In genomic region chrX:9231491-9231890, GRCh38 we compare ENCODE assay signal across 19 cellular contexts.
DNase-seq lines count a peak whose midpoint lies in the region; ATAC-seq and TF ChIP-seq lines count a peak whose summit lies in the region.
"Had no signal": no experiment of that assay in that cellular context is flagged by ENCODE, and none has a peak within 500 bp of the region (broad histone marks: within the 10 kb centered on the region; RNA-seq: fewer than 3 reads in every experiment).

No MANE protein-coding gene starts in this region.

- H3K9me2 ChIP-seq in MM.1S (replicated peaks; ENCODE audit: insufficient read depth, low read length), result no peaks in the 10 kb centered on the region

- no peak for TF ChIP-seq CTCF in foreskin fibroblast (IDR thresholded peaks at IDR 0.05; ENCODE audit: low read depth, low read length)
- TF ChIP-seq CTCF in body of pancreas (IDR thresholded peaks at IDR 0.05), result no peak
- no peak for TF ChIP-seq CTCF in MM.1S (IDR thresholded peaks at IDR 0.05; ENCODE audit: low read length)

- peaks cover 9% of the 10 kb centered on the region for H3K4me1 ChIP-seq in adipocyte (ENCODE audit: control insufficient read depth, insufficient read depth, low read length)
- no peaks in the 10 kb centered on the region for H3K4me1 ChIP-seq in body of pancreas
- H3K4me1 ChIP-seq in MM.1S (ENCODE audit: low read length), result no peaks in the 10 kb centered on the region
- H3K4me1 ChIP-seq: BE2C, uterus had no signal

- H3K4me2 ChIP-seq in MM.1S (ENCODE audit: low read depth, low read length), result no peak overlapping the region

- no peaks in the 10 kb centered on the region for H3K27me3 Mint-ChIP-seq in activated CD8-positive, alpha-beta T cell treated with anti-CD3 and anti-CD28 coated beads, Interleukin-2, amount 10 ng/mL, durations not matched to agents 7 days and 5 days (ENCODE audit: low read depth)
- H3K27me3 Mint-ChIP-seq: activated naive CD4-positive, alpha-beta T cell treated with anti-CD3 and anti-CD28 coated beads, Interleukin-2, amount 10 ng/mL, durations not matched to agents 7 days and 5 days had no signal

- H3K4me3 ChIP-seq in adipocyte (ENCODE audit: low read length) (no peak overlapping the region), foreskin fibroblast (ENCODE audit: low read depth in 1 of 2, low read length in 2 of 2) (no peak overlapping the region), body of pancreas (no peak overlapping the region), MM.1S (ENCODE audit: low read length) (no peak overlapping the region)
- H3K4me3 ChIP-seq: skin epidermis, uterus had no signal

- H4K20me1 ChIP-seq in MM.1S (ENCODE audit: insufficient read depth, low read length), result no peaks in the 10 kb centered on the region

- peaks cover 3% of the 10 kb centered on the region for H3K27me3 ChIP-seq in adipocyte (replicated peaks; ENCODE audit: control insufficient read depth, insufficient read depth, low read length)
- H3K27me3 ChIP-seq in body of pancreas, result no peaks in the 10 kb centered on the region
- H3K27me3 ChIP-seq in MM.1S (replicated peaks; ENCODE audit: insufficient read depth, low read length), result no peaks in the 10 kb centered on the region
- H3K27me3 ChIP-seq: BE2C, uterus had no signal

- CTCF ChIA-PET in activated CD8-positive, alpha-beta T cell treated with anti-CD3 and anti-CD28 coated beads, Interleukin-2, amount 10 ng/mL, durations not matched to agents 7 days and 5 days (lab: Charles Lee), result interaction anchor here (0.8 kb wide), 1 partner anchor 82 kb away, joined by 4 read pairs; no protein-coding TSS in a partner anchor

- 69 to 80% methylated on average over 5 of the region's 5 CpGs for WGBS in body of pancreas, 2 donors

- no peaks in the 10 kb centered on the region for H3K9me3 Mint-ChIP-seq in activated CD8-positive, alpha-beta T cell treated with anti-CD3 and anti-CD28 coated beads, Interleukin-2, amount 10 ng/mL, durations not matched to agents 7 days and 5 days (ENCODE audit: insufficient read depth)

- H3K36me3 Mint-ChIP-seq in activated CD8-positive, alpha-beta T cell treated with anti-CD3 and anti-CD28 coated beads, Interleukin-2, amount 10 ng/mL, durations not matched to agents 7 days and 5 days (ENCODE audit: low read depth), result no peaks in the 10 kb centered on the region
- H3K36me3 Mint-ChIP-seq: activated naive CD4-positive, alpha-beta T cell treated with anti-CD3 and anti-CD28 coated beads, Interleukin-2, amount 10 ng/mL, durations not matched to agents 7 days and 5 days; natural killer cell treated with Interleukin-12 subunit alpha and Interleukin-12 subunit beta and Interleukin-15 and Interleukin-18, amount 100 ng/mL, for 72 hours had no signal

- no peak for TF ChIP-seq POLR2A in body of pancreas (IDR thresholded peaks at IDR 0.05)

- H3K9me3 ChIP-seq in adipocyte (ENCODE audit: control insufficient read depth, low read length), result peaks cover 1% of the 10 kb centered on the region
- no peaks in the 10 kb centered on the region for H3K9me3 ChIP-seq in body of pancreas
- H3K9me3 ChIP-seq in MM.1S (replicated peaks; ENCODE audit: insufficient read depth, low read length), result no peaks in the 10 kb centered on the region
- H3K9me3 ChIP-seq: BE2C, uterus had no signal

- no peak overlapping the region for H3K9ac ChIP-seq in adipocyte (ENCODE audit: low read length)
- H3K9ac ChIP-seq in MM.1S (ENCODE audit: low read length), result no peak overlapping the region

- no peaks in the 10 kb centered on the region for H3K36me3 ChIP-seq in adipocyte (ENCODE audit: control insufficient read depth, insufficient read depth, low read length, severe bottlenecking)
- no peaks in the 10 kb centered on the region for H3K36me3 ChIP-seq in body of pancreas (replicated peaks in 1 of 2; ENCODE audit: insufficient read depth in 1 of 2, low read depth in 2 of 2)
- H3K36me3 ChIP-seq in MM.1S (replicated peaks; ENCODE audit: insufficient read depth, low read length), result no peaks in the 10 kb centered on the region
- H3K36me3 ChIP-seq: BE2C, uterus had no signal

- ATAC-seq in activated CD8-positive, alpha-beta T cell treated with anti-CD3 and anti-CD28 coated beads, Interleukin-2, amount 10 ng/mL, durations not matched to agents 7 days and 5 days, result no peak
- ATAC-seq in HG03457 (IDR thresholded peaks at IDR 0.05; ENCODE audit: unreplicated experiment), result no peak
- no peak for ATAC-seq in body of pancreas
- ATAC-seq: natural killer cell treated with Interleukin-12 subunit alpha and Interleukin-12 subunit beta and Interleukin-15 and Interleukin-18, amount 100 ng/mL, for 72 hours had no signal

- H3F3A ChIP-seq in MM.1S (ENCODE audit: insufficient read depth, low read length), result no peaks in the 10 kb centered on the region

- no peaks in the 10 kb centered on the region for H3K79me2 ChIP-seq in MM.1S (ENCODE audit: low read length)

- POLR2A ChIA-PET in activated CD8-positive, alpha-beta T cell treated with anti-CD3 and anti-CD28 coated beads, Interleukin-2, amount 10 ng/mL, durations not matched to agents 7 days and 5 days (lab: Charles Lee), result no interaction called here

- DNase-seq in AG20443 (ENCODE audit: low spot score), result peak; percentile 20
- peak; percentile 21 for DNase-seq in H4 (ENCODE audit: low spot score)
- peak; percentile 48 for DNase-seq in adipocyte (ENCODE audit: low read depth)
- peak; percentile 23 to 48 for DNase-seq in foreskin fibroblast
- no peak for DNase-seq in activated CD8-positive, alpha-beta T cell treated with anti-CD3 and anti-CD28 coated beads, Interleukin-2, amount 10 ng/mL, durations not matched to agents 7 days and 5 days
- DNase-seq in body of pancreas, result no peak
- no peak for DNase-seq in MM.1S
- DNase-seq: activated naive CD4-positive, alpha-beta T cell treated with anti-CD3 and anti-CD28 coated beads, Interleukin-2, amount 10 ng/mL, durations not matched to agents 7 days and 5 days; BE2C; effector CD4-positive, alpha-beta T cell; GDM1; NCI-H1436; NCI-H2171; posterior cingulate gyrus; stimulated activated CD4-positive, alpha-beta T cell treated with anti-CD3 and anti-CD28 coated beads, Interleukin-2, amount 100 ng/mL, for 48 hours; uterus had no signal

- no peaks in the 10 kb centered on the region for H3K4me1 Mint-ChIP-seq in activated CD8-positive, alpha-beta T cell treated with anti-CD3 and anti-CD28 coated beads, Interleukin-2, amount 10 ng/mL, durations not matched to agents 7 days and 5 days (ENCODE audit: low read depth)

- intact Hi-C loops in body of pancreas (cut with DNase I), result no loop called here

- no peak overlapping the region for H3K4me3 Mint-ChIP-seq in activated CD8-positive, alpha-beta T cell treated with anti-CD3 and anti-CD28 coated beads, Interleukin-2, amount 10 ng/mL, durations not matched to agents 7 days and 5 days
- H3K4me3 Mint-ChIP-seq: activated naive CD4-positive, alpha-beta T cell treated with anti-CD3 and anti-CD28 coated beads, Interleukin-2, amount 10 ng/mL, durations not matched to agents 7 days and 5 days; natural killer cell treated with Interleukin-12 subunit alpha and Interleukin-12 subunit beta and Interleukin-15 and Interleukin-18, amount 100 ng/mL, for 72 hours had no signal

- H3K27ac Mint-ChIP-seq in activated CD8-positive, alpha-beta T cell treated with anti-CD3 and anti-CD28 coated beads, Interleukin-2, amount 10 ng/mL, durations not matched to agents 7 days and 5 days, result no peak overlapping the region
- H3K27ac Mint-ChIP-seq: activated naive CD4-positive, alpha-beta T cell treated with anti-CD3 and anti-CD28 coated beads, Interleukin-2, amount 10 ng/mL, durations not matched to agents 7 days and 5 days; natural killer cell treated with Interleukin-12 subunit alpha and Interleukin-12 subunit beta and Interleukin-15 and Interleukin-18, amount 100 ng/mL, for 72 hours had no signal

- H3K27ac ChIP-seq in body of pancreas (no peak overlapping the region), MM.1S (ENCODE audit: low read length) (no peak overlapping the region)
- H3K27ac ChIP-seq: skin epidermis, uterus had no signal

- no peak overlapping the region for H2AFZ ChIP-seq in MM.1S (ENCODE audit: low read length)

Comparison
In these comparisons a context has a peak if more than half of its experiments do, and no peak if none do; other contexts are left out.
1. DNase-seq: peak in AG20443 (single experiment), H4 (single experiment), adipocyte (single experiment) and foreskin fibroblast (2 of 2); none in activated CD8-positive, alpha-beta T cell treated with anti-CD3 and anti-CD28 coated beads, Interleukin-2, amount 10 ng/mL, durations not matched to agents 7 days and 5 days (single experiment), body of pancreas (0 of 4) and MM.1S (single experiment).